ENCODE assay signal across 19 cellular contexts in the genomic region with DNA sequence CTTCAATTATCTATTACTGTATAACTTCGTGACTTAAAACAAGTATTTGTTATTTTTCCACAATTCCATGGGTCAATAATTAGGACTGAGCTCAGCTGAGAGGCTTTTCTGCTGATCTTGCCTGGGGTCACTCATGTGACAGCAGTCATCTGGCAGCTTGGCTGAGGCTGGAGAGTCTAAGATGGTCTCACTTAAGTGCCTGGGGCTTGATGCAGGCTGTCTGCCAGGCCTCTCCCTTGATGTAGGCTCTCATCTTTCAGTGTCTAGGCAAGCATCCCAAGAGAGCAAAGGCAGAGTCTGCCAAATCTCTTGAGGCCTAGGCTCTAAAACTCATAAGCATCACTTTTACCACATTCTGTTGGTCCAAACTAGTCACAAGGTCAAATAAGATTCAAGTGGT.
"Had no signal": no experiment of that assay in that cellular context is flagged by ENCODE, and none has a peak within 500 bp of the region (broad histone marks: within the 10 kb centered on the region; RNA-seq: fewer than 3 reads in every experiment).

No MANE protein-coding gene starts in this region.

- ATAC-seq: body of pancreas, left ventricle myocardium superior, natural killer cell had no signal

- H3K9me3 ChIP-seq: body of pancreas, neutrophil, transverse colon, vagina had no signal

- DNase-seq: activated CD4-positive, alpha-beta T cell treated with anti-CD3 and anti-CD28 coated beads, Interleukin-2, amount 10 ng/mL, durations not matched to agents 24 days and 14 days; activated CD4-positive, CD25-positive, alpha-beta regulatory T cell; activated CD8-positive, alpha-beta memory T cell treated with anti-CD3 and anti-CD28 coated beads, Interleukin-2, amount 50 U/mL, for 48 hours; activated gamma-delta T cell treated with Interleukin-2 at 50 U/mL for 16 hours; amniotic stem cell; body of pancreas; caudate nucleus; kidney glomerular epithelial cell; left ventricle myocardium superior; mesenchymal stem cell; natural killer cell; stimulated activated CD4-positive, alpha-beta T cell treated with anti-CD3 and anti-CD28 coated beads, Interleukin-15, amount 100 ng/mL, for 24 hours; stimulated activated CD4-positive, alpha-beta T cell treated with anti-CD3 and anti-CD28 coated beads, Interleukin-4, amount 100 ng/mL, for 1 hour; stimulated activated naive CD4-positive, alpha-beta T cell; substantia nigra; transverse colon had no signal

- H3K36me3 ChIP-seq: neutrophil, transverse colon, vagina had no signal

- H3K27me3 ChIP-seq: body of pancreas, neutrophil, transverse colon, vagina had no signal

- H3K4me3 ChIP-seq: body of pancreas, transverse colon, vagina had no signal

- H3K79me2 ChIP-seq: parathyroid adenoma had no signal

- H3K4me1 ChIP-seq: parathyroid adenoma, vagina had no signal

- H3K9ac ChIP-seq: parathyroid adenoma had no signal

- H3K27ac ChIP-seq: body of pancreas, neutrophil, parathyroid adenoma, transverse colon, vagina had no signal

- H2AFZ ChIP-seq: parathyroid adenoma had no signal
